Comparison of ENCODE assay signal across 1 cellular context in the genomic region with DNA sequence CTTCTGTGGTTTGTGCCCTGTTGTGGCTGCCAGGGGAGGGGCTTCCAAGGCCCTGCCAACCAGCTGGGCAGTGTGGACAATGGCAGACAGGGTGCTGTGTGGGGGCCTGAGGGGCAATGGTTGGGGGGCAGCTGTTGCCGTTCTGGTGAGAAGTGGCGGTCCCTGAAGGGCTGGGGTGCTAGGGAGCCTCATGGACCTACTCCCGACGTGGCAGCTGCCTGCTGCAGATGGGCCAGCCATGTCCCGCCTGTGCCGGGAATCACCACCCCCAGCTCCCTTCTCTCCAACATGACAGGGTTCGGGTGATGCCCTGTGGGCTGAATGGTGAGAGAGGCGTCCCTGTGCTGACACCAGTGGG.
TF ChIP-seq lines count a peak whose summit lies in the region.

No MANE protein-coding gene starts in this region.

TF ChIP-seq in WTC11, 78 proteins besides CTCF, POLR2A, EP300 and RAD21 (continued from another document):
- TF ChIP-seq PREB (CRISPR knock-in tag; IDR thresholded peaks at IDR 0.05; ENCODE audit: borderline replicate concordance) (no peak), ZNF121 (CRISPR knock-in tag; IDR thresholded peaks at IDR 0.05) (no peak), ZNF219 (CRISPR knock-in tag; IDR thresholded peaks at IDR 0.05; ENCODE audit: borderline replicate concordance) (no peak)
